Comparison of ENCODE assay signal across 1 cellular context in genomic region chr13:74110053-74110452, GRCh38.
TF ChIP-seq lines count a peak whose summit lies in the region.

No MANE protein-coding gene starts in this region.

TF ChIP-seq in HepG2, 621 proteins besides CTCF, POLR2A, EP300 and RAD21:
- TF ChIP-seq ZMYM4 (CRISPR knock-in tag; IDR thresholded peaks at IDR 0.05) = peak; percentile 67; the same call in 1 of the 2 replicates
- TF ChIP-seq, protein P1, sequence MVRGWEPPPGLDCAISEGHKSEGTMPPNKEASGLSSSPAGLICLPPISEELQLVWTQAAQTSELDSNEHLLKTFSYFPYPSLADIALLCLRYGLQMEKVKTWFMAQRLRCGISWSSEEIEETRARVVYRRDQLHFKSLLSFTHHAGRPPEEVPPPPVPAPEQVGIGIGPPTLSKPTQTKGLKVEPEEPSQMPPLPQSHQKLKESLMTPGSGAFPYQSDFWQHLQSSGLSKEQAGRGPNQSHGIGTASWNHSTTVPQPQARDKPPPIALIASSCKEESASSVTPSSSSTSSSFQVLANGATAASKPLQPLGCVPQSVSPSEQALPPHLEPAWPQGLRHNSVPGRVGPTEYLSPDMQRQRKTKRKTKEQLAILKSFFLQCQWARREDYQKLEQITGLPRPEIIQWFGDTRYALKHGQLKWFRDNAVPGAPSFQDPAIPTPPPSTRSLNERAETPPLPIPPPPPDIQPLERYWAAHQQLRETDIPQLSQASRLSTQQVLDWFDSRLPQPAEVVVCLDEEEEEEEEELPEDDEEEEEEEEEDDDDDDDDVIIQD (CRISPR knock-in tag; IDR thresholded peaks at IDR 0.05; ENCODE audit: low read depth) = peak; percentile 57; the same call in 1 of the 2 replicates
- TF ChIP-seq ARID4A (CRISPR knock-in tag; IDR thresholded peaks at IDR 0.05; ENCODE audit: borderline replicate concordance) = no peak
- TF ChIP-seq GATAD2A (CRISPR knock-in tag; IDR thresholded peaks at IDR 0.05) = no peak
- peak; percentile 24; the same call in 1 of the 2 replicates for TF ChIP-seq ETV5 (CRISPR knock-in tag; IDR thresholded peaks at IDR 0.05; ENCODE audit: borderline replicate concordance)
